In the genomic region with DNA sequence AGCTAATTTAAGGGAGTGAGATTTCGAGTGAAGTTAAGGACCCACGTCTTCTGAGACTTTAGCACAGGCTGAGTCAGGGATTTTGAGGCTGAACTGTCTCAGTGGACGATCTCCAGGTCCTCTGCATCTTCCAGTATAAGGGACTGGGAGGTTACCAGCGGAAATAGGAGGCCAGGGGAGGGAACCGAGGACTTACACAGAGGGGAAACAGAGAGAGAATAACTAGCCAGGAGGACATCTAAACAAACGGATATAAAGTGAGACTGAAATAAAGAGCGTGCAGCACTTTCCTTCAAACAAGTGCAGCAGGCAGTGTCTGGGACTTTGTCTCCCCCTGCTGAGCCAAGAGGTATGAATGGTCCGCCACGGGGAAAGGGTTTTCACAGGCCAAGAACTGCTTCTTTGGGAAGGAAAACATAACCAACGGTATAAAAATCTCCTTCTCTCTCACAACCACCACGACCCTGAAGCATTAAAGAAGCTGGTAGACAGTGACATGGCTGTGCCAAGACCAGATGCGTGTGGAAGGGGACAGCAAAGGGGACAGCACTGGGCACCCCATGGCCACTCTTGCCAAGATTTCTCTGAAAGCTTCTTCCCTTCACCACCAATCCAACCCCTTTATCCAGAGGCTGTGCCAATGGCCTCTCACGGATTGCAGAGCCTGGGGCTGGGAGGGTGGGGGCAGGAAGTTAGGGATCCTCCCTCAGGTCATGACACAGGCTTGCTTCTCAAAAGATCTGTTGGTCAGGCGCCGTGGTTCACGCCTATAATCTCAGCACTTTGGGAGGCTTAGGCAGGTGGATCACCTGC, we compare ENCODE assay signal across 8 cellular contexts.
DNase-seq lines count a peak whose midpoint lies in the region; ATAC-seq and TF ChIP-seq lines count a peak whose summit lies in the region.

No MANE protein-coding gene starts in this region.

- peak; percentile 74 for TF ChIP-seq CTCF in lung (IDR thresholded peaks at IDR 0.05; ENCODE audit: control extremely low read depth, extremely low read depth)

- peak; percentile 43 for DNase-seq in activated gamma-delta T cell treated with Interleukin-2 at 50 U/mL for 16 hours
- no peak for DNase-seq in activated gamma-delta T cell (lab: John Stamatoyannopoulos, UW)
- DNase-seq in NCI-H2196 (lab: John Stamatoyannopoulos, UW; ENCODE audit: unreplicated experiment), result peak; percentile 64
- peak; percentile 41 to 48 for DNase-seq in activated CD4-positive, alpha-beta T cell treated with anti-CD3 and anti-CD28 coated beads, Interleukin-2, amount 50 U/mL, for 4 hours
- peak; percentile 21 for DNase-seq in effector CD4-positive, alpha-beta T cell
- peak; percentile 74 for DNase-seq in lung (ENCODE audit: low spot score)
- DNase-seq in stimulated activated CD8-positive, alpha-beta memory T cell treated with anti-CD3 and anti-CD28 coated beads, Interleukin-12 subunit alpha, Interleukin-12 subunit beta, amount 100 ng/mL, for 1 hour (ENCODE audit: low read depth), result peak; percentile 8

- H3K27me3 ChIP-seq in lung (ENCODE audit: control insufficient read depth, insufficient read depth), result no peaks in the 10 kb centered on the region

- H3K27ac ChIP-seq in lung (ENCODE audit: low read depth in 1 of 2, low read length in 1 of 2), result peak overlapping the region in 1 of 2 donors; percentile 18

- WGBS in lung, 2 donors, result 32 to 43% methylated on average over 16 of the region's 16 CpGs

- ATAC-seq in lung (ENCODE audit: insufficient read depth, low FRiP score), result no peak
- ATAC-seq in HG02973 (IDR thresholded peaks at IDR 0.05; ENCODE audit: unreplicated experiment), result no peak

- no peaks in the 10 kb centered on the region for H3K9me3 ChIP-seq in lung (ENCODE audit: control insufficient read depth in 2 of 2, insufficient read depth in 1 of 2, low read length in 1 of 2)

- no peak overlapping the region for H3K4me3 ChIP-seq in lung

- peaks cover 0 to 5% of the 10 kb centered on the region in 2 donors for H3K4me1 ChIP-seq in lung (ENCODE audit: control insufficient read depth in 2 of 2, insufficient read depth in 2 of 2, low read length in 2 of 2)

- no peaks in the 10 kb centered on the region for H3K36me3 ChIP-seq in lung (ENCODE audit: control insufficient read depth in 2 of 2, insufficient read depth in 2 of 2, low read length in 2 of 2)
